15 cellular contexts compared by ENCODE assay signal in the genomic region with DNA sequence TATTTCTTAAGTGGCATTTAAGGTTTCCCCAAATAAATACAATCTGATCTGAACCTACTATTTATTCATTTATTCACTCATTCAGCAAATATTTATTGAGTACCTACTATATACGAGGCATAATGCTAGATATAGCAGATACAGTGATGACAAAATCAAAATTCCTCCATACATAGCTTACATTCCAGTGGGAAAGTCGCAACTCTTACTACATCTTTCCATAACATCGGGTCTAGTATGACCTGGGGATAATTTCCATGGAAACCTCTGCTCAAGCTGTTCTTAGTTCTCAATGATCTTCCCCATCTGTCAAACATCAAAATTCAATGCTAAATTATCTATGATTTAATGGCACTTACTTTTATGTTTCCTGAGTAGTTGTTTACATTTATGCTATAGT.
DNase-seq lines count a peak whose midpoint lies in the region; FAIRE-seq and TF ChIP-seq lines count a peak whose summit lies in the region.
"Had no signal": no experiment of that assay in that cellular context is flagged by ENCODE, and none has a peak within 500 bp of the region (broad histone marks: within the 10 kb centered on the region; RNA-seq: fewer than 3 reads in every experiment).

No MANE protein-coding gene starts in this region.

- no peak for TF ChIP-seq CTCF in cardiac fibroblast (IDR thresholded peaks at IDR 0.05; ENCODE audit: low read depth, low read length)
- TF ChIP-seq CTCF in type B pancreatic cell (conservative IDR thresholded peaks at IDR 0.05), result no peak
- TF ChIP-seq CTCF in GM13976 (IDR thresholded peaks at IDR 0.05; ENCODE audit: borderline replicate concordance, control extremely low read depth, extremely low read depth, insufficient read depth, missing control alignments), result no peak

- no peak overlapping the region for H3K4me3 ChIP-seq in cardiac fibroblast (replicated peaks in 1 of 2; ENCODE audit: low read depth in 2 of 2, low read length in 2 of 2)
- H3K4me3 ChIP-seq: SK-N-MC had no signal

- in situ Hi-C loops in GM13976 (cut with MboI; ENCODE audit: low sequenced_read_pairs, unreplicated experiment), result no loop called here

- DNase-seq in GM03348 (ENCODE audit: low spot score) (peak; percentile 10), NCI-H226 (peak; percentile 71), cardiac fibroblast (ENCODE audit: low read depth in 2 of 2) (peak; percentile 52 to 68), iris pigment epithelial cell (ENCODE audit: low read depth) (peak; percentile 74), type B pancreatic cell (ENCODE audit: extremely low spot score, unreplicated experiment) (no peak), GM12891 (ENCODE audit: insufficient read length, low spot score) (no peak), GM13976 (ENCODE audit: low spot score) (no peak)
- DNase-seq in stimulated activated CD4-positive, alpha-beta T cell treated with anti-CD3 and anti-CD28 coated beads, Interleukin-2, amount 100 ng/mL, for 48 hours, result no peak
- DNase-seq: ACHN; CD8-positive, alpha-beta T cell; KBM-7; NCI-H1092; NCI-H774 had no signal

- H3K27me3 Mint-ChIP-seq in type B pancreatic cell, result no peaks in the 10 kb centered on the region

- no peak overlapping the region for H3K4me3 Mint-ChIP-seq in type B pancreatic cell
- H3K4me3 Mint-ChIP-seq: CD8-positive, alpha-beta T cell had no signal

- TF ChIP-seq POLR2A in GM12891 (IDR thresholded peaks at IDR 0.05; ENCODE audit: low read depth, low read length), result no peak

- FAIRE-seq in GM12891 (lab: Jason Lieb, UNC), result no peak
- FAIRE-seq: GM19239 had no signal

- H3K4me1 Mint-ChIP-seq in type B pancreatic cell (ENCODE audit: unreplicated experiment), result peaks cover 7% of the 10 kb centered on the region

- peaks cover 8% of the 10 kb centered on the region for H3K36me3 Mint-ChIP-seq in type B pancreatic cell

- no peak overlapping the region for H3K27ac Mint-ChIP-seq in type B pancreatic cell
- H3K27ac Mint-ChIP-seq: CD8-positive, alpha-beta T cell had no signal

- peaks cover 5% of the 10 kb centered on the region for H3K9me3 Mint-ChIP-seq in type B pancreatic cell

TF ChIP-seq in GM12891, 5 proteins besides CTCF, POLR2A, EP300 and RAD21:
- no peak for TF ChIP-seq SPI1 (IDR thresholded peaks at IDR 0.05; ENCODE audit: low read depth, low read length)

Comparison
In these comparisons a context has a peak if more than half of its experiments do, and no peak if none do; other contexts are left out.
1. DNase-seq: peak in GM03348 (single experiment), NCI-H226 (single experiment), cardiac fibroblast (2 of 2) and iris pigment epithelial cell (single experiment); none in type B pancreatic cell (single experiment), GM12891 (single experiment), stimulated activated CD4-positive, alpha-beta T cell treated with anti-CD3 and anti-CD28 coated beads, Interleukin-2, amount 100 ng/mL, for 48 hours (0 of 2) and GM13976 (single experiment).